In the genomic region with DNA sequence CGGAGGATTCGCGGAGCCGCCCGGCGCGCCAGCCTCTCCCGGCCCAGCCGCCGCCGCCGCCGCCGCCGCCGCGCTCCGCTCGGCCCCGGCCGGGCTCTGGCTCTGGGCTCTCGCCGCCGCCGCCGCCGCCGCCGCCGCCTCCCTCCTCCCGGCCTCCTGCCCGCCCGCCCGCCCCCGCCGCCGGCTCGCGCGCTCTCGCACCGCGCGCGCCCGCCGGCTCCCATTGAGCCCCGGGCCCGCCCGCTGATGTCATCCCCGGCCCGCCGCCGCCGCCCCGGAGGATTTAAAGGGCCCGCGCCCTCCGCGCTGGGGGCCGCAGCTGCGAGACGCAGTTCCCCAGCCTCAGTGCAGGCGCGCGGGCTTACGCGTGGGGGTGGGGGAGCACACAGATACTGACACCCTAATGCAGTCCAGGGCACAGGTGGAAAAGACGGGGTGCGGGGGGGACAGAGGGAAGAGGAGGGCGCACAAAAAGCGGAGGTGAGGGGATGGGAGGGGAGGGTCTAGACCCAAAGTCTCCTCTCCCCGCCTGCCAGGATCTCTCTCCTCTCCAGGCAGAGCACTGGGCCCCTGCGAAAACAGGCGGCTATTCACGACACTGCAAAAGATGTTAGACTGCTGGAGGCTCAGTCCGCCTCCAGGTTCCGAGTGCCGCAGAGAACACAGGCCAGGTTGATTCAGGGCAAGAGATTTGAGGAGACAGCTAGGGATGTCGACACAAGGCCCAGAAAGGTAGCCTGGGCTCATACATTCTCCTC, we compare ENCODE assay signal across 8 cellular contexts.
DNase-seq lines count a peak whose midpoint lies in the region; ATAC-seq and TF ChIP-seq lines count a peak whose summit lies in the region.

A gene (minus strand): TSS at position 197 of the 758 bp plus-strand sequence. CDS start 3,276 bp downstream, outside the sequence.

- H3K36me3 Mint-ChIP-seq in nephron progenitor cell (ENCODE audit: low read depth) = peaks cover 10% of the 10 kb centered on the region

- peaks cover 3% of the 10 kb centered on the region for H3K27me3 Mint-ChIP-seq in nephron progenitor cell (ENCODE audit: low read depth, poor library complexity)

- POLR2A ChIA-PET in RWPE1 (lab: Yijun Ruan, JAX; ENCODE audit: low non-redundant PET) = interaction anchor here (0.7 kb wide), 1 partner anchor 19 kb away, joined by 5 read pairs; no protein-coding TSS in a partner anchor

- H3K27ac Mint-ChIP-seq in nephron progenitor cell = peak within 1 kb of the TSS; percentile 100

- peak within 1 kb of the TSS; percentile 97 for H3K4me3 Mint-ChIP-seq in nephron progenitor cell

- H3K27ac ChIP-seq in RWPE1 (peak within 1 kb of the TSS; percentile 100), stomach smooth muscle (ENCODE audit: low read length) (peak within 1 kb of the TSS; percentile 94)

- peak within 1 kb of the TSS; percentile 94 to 97 for H3K9ac ChIP-seq in stomach smooth muscle (ENCODE audit: low read length in 2 of 2)

- peak; percentile 47 for ATAC-seq in HG03039 (IDR thresholded peaks at IDR 0.05; ENCODE audit: unreplicated experiment)
- no peak for ATAC-seq in HG02571 (IDR thresholded peaks at IDR 0.05; ENCODE audit: unreplicated experiment)

- H3K9me3 ChIP-seq in stomach smooth muscle (ENCODE audit: control insufficient read depth in 2 of 2, low read length in 2 of 2) = no peaks in the 10 kb centered on the region

- no peaks in the 10 kb centered on the region for H3K27me3 ChIP-seq in stomach smooth muscle (ENCODE audit: control insufficient read depth in 1 of 2, insufficient read depth in 2 of 2, low read length in 2 of 2)

- DNase-seq in EL (peak; percentile 70), RWPE1 (ENCODE audit: low spot score) (peak; percentile 64), foreskin fibroblast (peak in 1 of 2 donors; percentile 87), nephron progenitor cell (peak; percentile 83)
- peak; percentile 47 for DNase-seq in activated gamma-delta T cell treated with anti-CD3 and anti-CD28 coated beads, Interleukin-2, amount 50 U/mL, for 16 hours (ENCODE audit: low read depth)

- peaks cover 3% of the 10 kb centered on the region in 2 donors for H3K36me3 ChIP-seq in stomach smooth muscle (ENCODE audit: control insufficient read depth in 2 of 2, insufficient read depth in 2 of 2, low read length in 2 of 2)

- CTCF ChIA-PET in RWPE1 (lab: Yijun Ruan, JAX) = interaction anchor here (0.5 to 1.2 kb wide), 2 partner anchors 19 to 20 kb away, joined by 3 to 4 read pairs; no protein-coding TSS in a partner anchor

- peaks cover 42% of the 10 kb centered on the region for H3K4me1 ChIP-seq in stomach smooth muscle (ENCODE audit: control insufficient read depth, insufficient read depth, low read length)

- peaks cover 60% of the 10 kb centered on the region for H3K4me1 Mint-ChIP-seq in nephron progenitor cell

- no peak for TF ChIP-seq CTCF in RWPE1 (conservative IDR thresholded peaks at IDR 0.05; ENCODE audit: low read depth)
- no peak for TF ChIP-seq CTCF in foreskin fibroblast (IDR thresholded peaks at IDR 0.05; ENCODE audit: low read depth, low read length)
- no peak for TF ChIP-seq CTCF in nephron progenitor cell (IDR thresholded peaks at IDR 0.05)

- H3K4me3 ChIP-seq in foreskin fibroblast (ENCODE audit: low read depth in 1 of 2, low read length in 2 of 2) (peak within 1 kb of the TSS; percentile 60 to 98), stomach smooth muscle (ENCODE audit: low read length in 2 of 2) (peak within 1 kb of the TSS; percentile 81 to 96)

- H3K9me3 Mint-ChIP-seq in nephron progenitor cell = no peaks in the 10 kb centered on the region
